ENCODE assay signal across 25 cellular contexts in the genomic region with DNA sequence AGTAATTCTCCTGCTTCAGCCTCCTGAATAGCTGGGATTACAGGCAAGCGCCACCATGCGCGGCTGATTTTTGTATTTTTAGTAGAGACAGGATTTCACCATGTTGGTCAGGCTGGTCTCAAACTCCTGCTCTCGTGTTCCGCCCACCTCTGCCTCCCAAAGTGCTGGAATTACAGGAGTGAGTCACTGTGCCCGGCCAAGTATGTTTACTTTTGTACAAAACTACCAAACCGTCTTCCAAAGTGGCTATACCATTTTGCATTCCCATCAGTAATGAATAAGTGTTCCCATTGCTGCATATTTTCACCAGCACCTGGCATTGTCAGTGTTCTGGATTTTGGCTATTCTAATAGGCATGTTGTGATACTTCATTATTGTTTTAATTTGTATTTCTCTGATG. TPM values are rescaled to one million over a fixed set of nuclear protein-coding genes. Genes with fewer than 3 reads are reported as not detected.
A peak's percentile ranks its signal among the peaks of the same experiment; 100 is the strongest.
DNase-seq lines count a peak whose midpoint lies in the region; ATAC-seq and TF ChIP-seq lines count a peak whose summit lies in the region.
"Had no signal": no experiment of that assay in that cellular context is flagged by ENCODE, and none has a peak within 500 bp of the region (broad histone marks: within the 10 kb centered on the region; RNA-seq: fewer than 3 reads in every experiment).

No MANE protein-coding gene starts in this region.

- H3K27me3 ChIP-seq in breast epithelium, result no peaks in the 10 kb centered on the region
- no peaks in the 10 kb centered on the region for H3K27me3 ChIP-seq in MG63
- no peaks in the 10 kb centered on the region for H3K27me3 ChIP-seq in vagina

- H3K27ac ChIP-seq in breast epithelium (no peak overlapping the region), epithelial cell of prostate (peak overlapping the region; percentile 99), vagina (no peak overlapping the region)
- H3K27ac ChIP-seq: 22Rv1 had no signal

- no peak for ATAC-seq in GM21360 (IDR thresholded peaks at IDR 0.05; ENCODE audit: unreplicated experiment)

- no peak overlapping the region for H3K4me3 ChIP-seq in breast epithelium
- H3K4me3 ChIP-seq in MG63, result no peak overlapping the region
- no peak overlapping the region for H3K4me3 ChIP-seq in vagina

- POLR2A ChIA-PET in MCF 10A (lab: Yijun Ruan, JAX), result interaction anchor here (1.6 to 28.5 kb wide), 3 partner anchors 7 to 106 kb away, joined by 4 to 1235 read pairs (median 1235); partner anchors contain the start of genes KRT5 and KRT6A

- BruUV-seq in MCF 10A (replicated peaks; lab: Mats Ljungman, UMichigan), result no TSS peak

- H3K27me3 Mint-ChIP-seq in MCF 10A (ENCODE audit: insufficient read depth, unreplicated experiment), result no peaks in the 10 kb centered on the region

- H3K9me3 ChIP-seq in breast epithelium (no peaks in the 10 kb centered on the region), MG63 (no peaks in the 10 kb centered on the region; the same call in 1 of the 2 replicates), vagina (no peaks in the 10 kb centered on the region)
- H3K9me3 ChIP-seq: BE2C had no signal

- H3K4me1 ChIP-seq in breast epithelium, result peaks cover 0 to 1% of the 10 kb centered on the region in 2 donors
- no peaks in the 10 kb centered on the region for H3K4me1 ChIP-seq in vagina
- H3K4me1 ChIP-seq: BE2C had no signal

- peaks cover 42% of the 10 kb centered on the region for H3K4me1 Mint-ChIP-seq in MCF 10A (ENCODE audit: insufficient read depth, unreplicated experiment)
- H3K4me1 Mint-ChIP-seq: CD14-positive monocyte; CD8-positive, alpha-beta memory T cell had no signal

- no peaks in the 10 kb centered on the region for H3K36me3 Mint-ChIP-seq in MCF 10A (ENCODE audit: insufficient read depth, unreplicated experiment)
- H3K36me3 Mint-ChIP-seq: CD14-positive monocyte; CD8-positive, alpha-beta memory T cell had no signal

- intact Hi-C loops in MCF 10A (cut with micrococcal nuclease), result no loop called here
- intact Hi-C loops in breast epithelium (cut with DNase I; ENCODE audit: low total_unique reads), result loop anchor here (10.0 kb wide), 1 partner anchor 643 kb away; no protein-coding TSS in a partner anchor
- intact Hi-C loops in vagina (cut with DNase I), result no loop called here

- no peak overlapping the region for H3K4me3 Mint-ChIP-seq in MCF 10A (ENCODE audit: unreplicated experiment)
- H3K4me3 Mint-ChIP-seq: CD14-positive monocyte; CD8-positive, alpha-beta memory T cell had no signal

- CTCF ChIA-PET in MCF 10A (lab: Yijun Ruan, JAX), result interaction anchor here (0.9 to 1.2 kb wide), 2 partner anchors 17 to 345 kb away, joined by 3 to 4 read pairs; no protein-coding TSS in a partner anchor

- DNase-seq in MCF 10A (ENCODE audit: unreplicated experiment), result peak; percentile 73
- no peak for DNase-seq in breast epithelium (ENCODE audit: low spot score in 2 of 2)
- peak; percentile 43 for DNase-seq in MG63
- no peak for DNase-seq in epithelial cell of prostate (ENCODE audit: low read depth, low spot score)
- no peak for DNase-seq in vagina (ENCODE audit: extremely low spot score in 2 of 2)
- no peak for DNase-seq in HuH-7 (ENCODE audit: low spot score)
- DNase-seq in COR-L47 (lab: John Stamatoyannopoulos, UW), result no peak
- DNase-seq: ACHN; BE2C; Calu3; CD8-positive, alpha-beta memory T cell; DND-41; Karpas-422; MM.1S; NCI-H2029 treated with DMSO at 0.1 percent for 48 hours; NCI-H446 treated with DMSO at 0.1 percent for 48 hours; NCI-H526; Right ventricle myocardium superior; RPMI8226 had no signal

- no peak for TF ChIP-seq CTCF in MCF 10A (IDR thresholded peaks at IDR 0.05; ENCODE audit: unreplicated experiment)
- TF ChIP-seq CTCF in breast epithelium (IDR thresholded peaks at IDR 0.05), result no peak
- no peak for TF ChIP-seq CTCF in vagina (IDR thresholded peaks at IDR 0.05)

- TF ChIP-seq POLR2A in breast epithelium (IDR thresholded peaks at IDR 0.05) (no peak), vagina (IDR thresholded peaks at IDR 0.05) (no peak)

- H3K36me3 ChIP-seq in breast epithelium (no peaks in the 10 kb centered on the region), MG63 (no peaks in the 10 kb centered on the region), vagina (no peaks in the 10 kb centered on the region)
- H3K36me3 ChIP-seq: BE2C had no signal

- H3K27ac Mint-ChIP-seq in MCF 10A (ENCODE audit: low read depth, unreplicated experiment), result no peak overlapping the region
- H3K27ac Mint-ChIP-seq: CD14-positive monocyte; CD8-positive, alpha-beta memory T cell had no signal

- H3K9me3 Mint-ChIP-seq in MCF 10A (ENCODE audit: unreplicated experiment), result peaks cover 7% of the 10 kb centered on the region
- H3K9me3 Mint-ChIP-seq: CD8-positive, alpha-beta memory T cell had no signal

RNA-seq across cellular contexts. Expression of gene KRT6A, which starts 8.4 kb away (rescaled TPM):
- total RNA-seq in MCF 10A (2022) (1,403 and 1,688 TPM in 2 replicates), breast epithelium (1 to 10 TPM in 1 of 3 donors, under 1 TPM in 1, not detected in 1; 0.33 to 3.1 TPM), vagina (7,258 TPM)
- not detected in 2 replicates for total RNA-seq in MG63 (2014; rRNA removed; shearing (Covaris generic); ENCODE audit: low replicate concordance)
- total RNA-seq: CD8-positive, alpha-beta memory T cell; H1; HT-29; Right ventricle myocardium superior; SK-MEL-5 had no signal

RNA-seq across cellular contexts. Expression of gene KRT5, which starts 18.7 kb away (rescaled TPM):
- total RNA-seq in MCF 10A (2022) (1,273 and 3,552 TPM in 2 replicates), breast epithelium (100 to 1,000 TPM in 2 of 3 donors, 1 to 10 TPM in 1; 4.3 to 464 (median 413) TPM), vagina (4,247 TPM)
- 0.23 TPM in 1 of 2 replicates, not detected in the other for total RNA-seq in MG63 (2014; rRNA removed; shearing (Covaris generic); ENCODE audit: low replicate concordance)
- total RNA-seq: CD8-positive, alpha-beta memory T cell; H1; HT-29; Right ventricle myocardium superior; SK-MEL-5 had no signal

RNA-seq across cellular contexts. Expression of gene KRT6C, which starts 27.9 kb away (rescaled TPM):
- 0.19 and 0.44 TPM in 2 replicates for total RNA-seq in MCF 10A (2022)
- not detected for total RNA-seq in breast epithelium
- total RNA-seq in MG63 (2014; rRNA removed; shearing (Covaris generic); ENCODE audit: low replicate concordance), result not detected in 2 replicates
- total RNA-seq in vagina, result 257 TPM
- total RNA-seq: Calu3; CD8-positive, alpha-beta memory T cell; H1; HT-29; Right ventricle myocardium superior; SK-MEL-5 had no signal

RNA-seq across cellular contexts. Expression of gene KRT6B, which starts 49.5 kb away (rescaled TPM):
- total RNA-seq in MCF 10A (2022) (2.3 and 3.3 TPM in 2 replicates), breast epithelium (10 to 100 TPM in 2 of 3 donors, not detected in 1; 42.0 to 69.2 TPM), vagina (184 TPM)
- not detected in 2 replicates for total RNA-seq in MG63 (2014; rRNA removed; shearing (Covaris generic); ENCODE audit: low replicate concordance)
- total RNA-seq: CD8-positive, alpha-beta memory T cell; H1; Right ventricle myocardium superior; SK-MEL-5 had no signal

RNA-seq across cellular contexts. Expression of gene KRT71, which starts 51.5 kb away (rescaled TPM):
- total RNA-seq in MCF 10A (2022) (not detected in 2 replicates), breast epithelium (under 1 TPM in 1 of 3 donors, not detected in 2; 0.16 TPM), vagina (not detected)
- not detected in 2 replicates for total RNA-seq in MG63 (2014; rRNA removed; shearing (Covaris generic); ENCODE audit: low replicate concordance)
- total RNA-seq: Calu3; CD8-positive, alpha-beta memory T cell; H1; HT-29; Right ventricle myocardium superior; SK-MEL-5 had no signal

Comparison
In these comparisons a context has a peak if more than half of its experiments do, and no peak if none do; other contexts are left out.
1. DNase-seq: peak in MCF 10A (single experiment) and MG63 (single experiment); none in breast epithelium (0 of 2), epithelial cell of prostate (single experiment), vagina (0 of 2), HuH-7 (single experiment) and COR-L47 (single experiment).
2. RNA of gene KRT6A, which starts 8.4 kb away (total RNA-seq): 7,258 TPM in vagina (single experiment) and 1,403 to 1,688 TPM in MCF 10A; 0.33 to 3.1 TPM in breast epithelium and not detected in MG63; every median in the first group is over 100 times any median in the second.
3. RNA of gene KRT6C, which starts 27.9 kb away (total RNA-seq): 257 TPM in vagina (single experiment); 0.19 to 0.44 TPM in MCF 10A, not detected in breast epithelium and not detected in MG63; every median in the first group is over 100 times any median in the second.